In genomic region chrX:21943460-21944135, GRCh38 we compare ENCODE assay signal across 8 cellular contexts.
A peak's percentile ranks its signal among the peaks of the same experiment; 100 is the strongest.
DNase-seq lines count a peak whose midpoint lies in the region; ATAC-seq and TF ChIP-seq lines count a peak whose summit lies in the region.

No MANE protein-coding gene starts in this region.

- TF ChIP-seq CTCF in AG04449 (IDR thresholded peaks at IDR 0.05; ENCODE audit: insufficient read depth, low read length, missing control alignments) (no peak), HFF-Myc (IDR thresholded peaks at IDR 0.05; ENCODE audit: low read depth, low read length, missing control alignments) (no peak)

- peak; percentile 67 for DNase-seq in AG04449 (ENCODE audit: low read depth, low spot score)
- no peak for DNase-seq in HFF-Myc (ENCODE audit: extremely low read depth, low read depth)
- no peak for DNase-seq in activated naive CD8-positive, alpha-beta T cell treated with anti-CD3 and anti-CD28 coated beads, Interleukin-2, amount 50 U/mL, for 24 hours
- peak; percentile 81 for DNase-seq in iris pigment epithelial cell (ENCODE audit: low read depth)
- DNase-seq in NCI-H82 (lab: John Stamatoyannopoulos, UW), result no peak
- DNase-seq in NCI-H2171 treated with DMSO at 0.1 percent for 48 hours (lab: John Stamatoyannopoulos, UW), result no peak
- no peak for DNase-seq in midbrain (lab: John Stamatoyannopoulos, UW)
- DNase-seq in DMS 273 (lab: John Stamatoyannopoulos, UW; ENCODE audit: unreplicated experiment), result no peak

- CTCF ChIA-PET in AG04449 (lab: Yijun Ruan, JAX), result no interaction called here

- peaks cover 30% of the 10 kb centered on the region for H3K36me3 Mint-ChIP-seq in activated naive CD8-positive, alpha-beta T cell treated with anti-CD3 and anti-CD28 coated beads, Interleukin-2, amount 50 U/mL, for 24 hours (ENCODE audit: low read depth)

- H3K4me3 ChIP-seq in AG04449 (ENCODE audit: low read depth, low read length) (peak overlapping the region; percentile 33), HFF-Myc (replicated peaks; ENCODE audit: low read depth, low read length) (peak overlapping the region; percentile 52; the same call in 1 of the 2 replicates)

- POLR2A ChIA-PET in AG04449 (lab: Yijun Ruan, JAX), result interaction anchor here (0.6 kb wide), 1 partner anchor 10 kb away, joined by 4 read pairs; no protein-coding TSS in a partner anchor

- no peak for ATAC-seq in activated naive CD8-positive, alpha-beta T cell treated with anti-CD3 and anti-CD28 coated beads, Interleukin-2, amount 50 U/mL, for 24 hours

- no peaks in the 10 kb centered on the region for H3K27me3 Mint-ChIP-seq in activated naive CD8-positive, alpha-beta T cell treated with anti-CD3 and anti-CD28 coated beads, Interleukin-2, amount 50 U/mL, for 24 hours

- H3K4me1 Mint-ChIP-seq in activated naive CD8-positive, alpha-beta T cell treated with anti-CD3 and anti-CD28 coated beads, Interleukin-2, amount 50 U/mL, for 24 hours, result peaks cover 55% of the 10 kb centered on the region

- H3K27ac Mint-ChIP-seq in activated naive CD8-positive, alpha-beta T cell treated with anti-CD3 and anti-CD28 coated beads, Interleukin-2, amount 50 U/mL, for 24 hours, result peak overlapping the region; percentile 86

- H3K9me3 Mint-ChIP-seq in activated naive CD8-positive, alpha-beta T cell treated with anti-CD3 and anti-CD28 coated beads, Interleukin-2, amount 50 U/mL, for 24 hours, result no peaks in the 10 kb centered on the region

- peak overlapping the region; percentile 89 for H3K4me3 Mint-ChIP-seq in activated naive CD8-positive, alpha-beta T cell treated with anti-CD3 and anti-CD28 coated beads, Interleukin-2, amount 50 U/mL, for 24 hours

Comparison
In these comparisons a context has a peak if more than half of its experiments do, and no peak if none do; other contexts are left out.
1. DNase-seq: peak in AG04449 (single experiment) and iris pigment epithelial cell (single experiment); none in HFF-Myc (single experiment), activated naive CD8-positive, alpha-beta T cell treated with anti-CD3 and anti-CD28 coated beads, Interleukin-2, amount 50 U/mL, for 24 hours (single experiment), NCI-H82 (single experiment), NCI-H2171 treated with DMSO at 0.1 percent for 48 hours (single experiment), midbrain (single experiment) and DMS 273 (single experiment).